32 cellular contexts compared by ENCODE assay signal in the genomic region with DNA sequence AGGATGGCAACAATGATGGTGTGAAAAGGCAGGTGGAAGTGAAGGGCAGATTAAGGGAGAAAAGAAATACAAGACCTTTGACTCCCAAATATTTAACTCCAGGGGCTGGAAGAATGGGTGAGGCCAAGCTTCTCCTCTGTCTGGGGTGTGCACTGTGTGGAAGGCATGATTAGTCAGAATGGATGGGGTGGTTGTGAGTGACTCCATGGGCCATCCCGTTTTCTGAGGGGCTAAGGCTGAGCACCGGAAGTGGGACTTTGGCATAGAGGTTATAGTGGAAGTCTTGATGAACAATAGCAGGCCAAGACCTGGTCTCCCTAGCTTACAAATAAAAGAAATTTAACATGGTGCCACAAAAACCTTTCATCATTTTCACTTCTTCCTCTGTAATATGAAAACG.
"Had no signal": no experiment of that assay in that cellular context is flagged by ENCODE, and none has a peak within 500 bp of the region (broad histone marks: within the 10 kb centered on the region; RNA-seq: fewer than 3 reads in every experiment).

No MANE protein-coding gene starts in this region.

- H3K36me3 Mint-ChIP-seq: natural killer cell had no signal

- H3K36me3 ChIP-seq: adrenal gland, cardiac muscle cell, left lung, thoracic aorta, uterus had no signal

- H3K4me3 Mint-ChIP-seq: activated naive CD8-positive, alpha-beta T cell; brain; natural killer cell; type B pancreatic cell had no signal

- H3K4me1 ChIP-seq: foreskin keratinocyte, uterus had no signal

- H3K27ac ChIP-seq: adrenal gland, cardiac muscle cell, dorsolateral prefrontal cortex, foreskin keratinocyte, heart right ventricle, left lung, skin epidermis, uterus, VCaP had no signal

- ATAC-seq: activated CD4-positive, CD25-positive, alpha-beta regulatory T cell treated with anti-CD3 and anti-CD28 coated beads, Interleukin-2, amount 50 U/mL, for 24 hours; esophagus mucosa; foreskin keratinocyte; heart right ventricle; left lung; natural killer cell; sciatic nerve; stimulated activated naive CD8-positive, alpha-beta T cell treated with anti-CD3 and anti-CD28 coated beads, Interleukin-15, Interleukin-2, amounts not matched to agents 100 U/mL and 50 U/mL, for 24 hours had no signal

- H3K27me3 ChIP-seq: adrenal gland, cardiac muscle cell, dorsolateral prefrontal cortex, foreskin keratinocyte, heart right ventricle, left lung, uterus had no signal

- H3K27ac Mint-ChIP-seq: brain, type B pancreatic cell had no signal

- DNase-seq: activated CD4-positive, alpha-beta T cell treated with anti-CD3 and anti-CD28 coated beads for 48 hours; activated CD4-positive, alpha-beta T cell treated with anti-CD3 and anti-CD28 coated beads, Interleukin-2, amount 50 U/mL, for 48 hours; activated CD8-positive, alpha-beta memory T cell treated with anti-CD3 and anti-CD28 coated beads for 24 hours; activated effector memory CD4-positive, alpha-beta T cell treated with Interleukin-2 at 50 U/mL for 16 hours; activated naive CD4-positive, alpha-beta T cell treated with Interleukin-2 at 50 U/mL for 16 hours; adrenal gland; aorta; dorsolateral prefrontal cortex; effector memory CD4-positive, alpha-beta T cell; foreskin keratinocyte; heart right ventricle; left lung; mesendoderm; natural killer cell; retina; stimulated activated CD4-positive, alpha-beta T cell treated with anti-CD3 and anti-CD28 coated beads, Interleukin-12 subunit alpha, Interleukin-12 subunit beta, amount 100 ng/mL, for 4 hours; stimulated activated CD4-positive, alpha-beta T cell treated with anti-CD3 and anti-CD28 coated beads, Interleukin-4, amount 100 ng/mL, for 1 hour; stimulated activated naive CD8-positive, alpha-beta T cell treated with anti-CD3 and anti-CD28 coated beads, Interleukin-15, Interleukin-2, amounts not matched to agents 100 U/mL and 50 U/mL, for 24 hours; T-helper 9 cell; uterus had no signal

- H3K9me3 Mint-ChIP-seq: brain, natural killer cell, type B pancreatic cell had no signal

- H3K27me3 Mint-ChIP-seq: activated naive CD8-positive, alpha-beta T cell; brain; type B pancreatic cell had no signal

- H3K4me3 ChIP-seq: adrenal gland, cardiac muscle cell, coronary artery, dorsolateral prefrontal cortex, heart right ventricle, left lung, lung, skin epidermis, thoracic aorta, uterus had no signal

- H3K9me3 ChIP-seq: adrenal gland, heart right ventricle, left lung, thoracic aorta, uterus had no signal
